Comparison of ENCODE assay signal across 1 cellular context in the genomic region with DNA sequence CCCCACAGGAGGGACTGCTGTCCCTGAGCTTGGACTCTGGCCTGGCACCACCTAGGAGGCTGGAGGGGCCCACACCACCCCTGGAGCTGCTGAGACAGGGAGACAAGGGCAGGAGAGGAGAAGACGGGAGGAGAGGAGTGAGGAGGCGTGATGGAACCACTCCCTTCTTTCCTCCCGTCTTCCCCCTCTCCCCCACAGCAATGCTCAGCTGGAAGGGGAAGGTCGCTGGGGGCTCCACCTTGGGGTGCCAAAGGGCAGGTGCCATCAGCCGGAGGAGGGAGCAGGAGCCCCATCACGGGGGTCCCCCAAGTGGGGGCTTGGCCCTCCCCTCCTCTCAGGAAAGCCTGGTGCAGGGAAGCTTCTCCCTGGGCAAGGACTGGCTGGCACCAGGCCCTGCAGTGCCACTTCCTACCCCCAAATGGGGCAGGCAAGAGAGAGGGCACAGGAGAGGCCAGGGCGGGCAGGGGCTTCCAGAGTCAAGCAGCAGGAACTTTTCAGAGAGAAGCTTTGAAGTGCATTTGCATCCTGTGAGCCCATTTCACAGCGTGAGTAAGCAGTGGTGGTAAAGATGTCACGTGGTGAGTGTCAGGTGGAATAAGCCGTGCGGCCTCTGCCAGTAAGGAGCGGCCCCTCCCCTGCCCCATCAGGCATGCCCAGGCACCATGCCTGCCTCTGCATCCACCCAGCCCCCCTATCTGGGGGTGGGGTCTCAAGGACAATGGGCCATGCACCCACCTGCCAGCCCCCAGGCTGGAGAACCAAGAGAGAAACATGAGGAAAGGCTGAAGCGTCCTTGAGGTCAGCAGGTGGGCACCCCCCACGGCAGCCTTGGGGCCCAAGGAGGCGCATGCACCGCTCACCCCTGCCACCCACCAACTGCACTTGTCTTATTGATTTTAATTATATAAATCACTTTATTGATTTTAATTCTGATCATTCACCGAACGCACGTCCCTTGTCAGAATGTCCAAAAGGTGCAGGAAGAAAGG.
TF ChIP-seq lines count a peak whose summit lies in the region.

No MANE protein-coding gene starts in this region.

TF ChIP-seq in HepG2, 621 proteins besides CTCF, POLR2A, EP300 and RAD21 (continues in another document):
- TF ChIP-seq TGIF2 (CRISPR knock-in tag; IDR thresholded peaks at IDR 0.05), result no peak
- peak; percentile 47 for TF ChIP-seq MYC (CRISPR knock-in tag; IDR thresholded peaks at IDR 0.05; ENCODE audit: borderline replicate concordance)
- TF ChIP-seq YY1 (IDR thresholded peaks at IDR 0.05; ENCODE audit: insufficient read depth, insufficient replicate concordance, low read depth, low read length), result no peak
- TF ChIP-seq REL (CRISPR knock-in tag; conservative IDR thresholded peaks at IDR 0.05), result no peak
- no peak for TF ChIP-seq GFI1 (CRISPR knock-in tag; IDR thresholded peaks at IDR 0.05; ENCODE audit: borderline replicate concordance)
- TF ChIP-seq, protein P1, sequence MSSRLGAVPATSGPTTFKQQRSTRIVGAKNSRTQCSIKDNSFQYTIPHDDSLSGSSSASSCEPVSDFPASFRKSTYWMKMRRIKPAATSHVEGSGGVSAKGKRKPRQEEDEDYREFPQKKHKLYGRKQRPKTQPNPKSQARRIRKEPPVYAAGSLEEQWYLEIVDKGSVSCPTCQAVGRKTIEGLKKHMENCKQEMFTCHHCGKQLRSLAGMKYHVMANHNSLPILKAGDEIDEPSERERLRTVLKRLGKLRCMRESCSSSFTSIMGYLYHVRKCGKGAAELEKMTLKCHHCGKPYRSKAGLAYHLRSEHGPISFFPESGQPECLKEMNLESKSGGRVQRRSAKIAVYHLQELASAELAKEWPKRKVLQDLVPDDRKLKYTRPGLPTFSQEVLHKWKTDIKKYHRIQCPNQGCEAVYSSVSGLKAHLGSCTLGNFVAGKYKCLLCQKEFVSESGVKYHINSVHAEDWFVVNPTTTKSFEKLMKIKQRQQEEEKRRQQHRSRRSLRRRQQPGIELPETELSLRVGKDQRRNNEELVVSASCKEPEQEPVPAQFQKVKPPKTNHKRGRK (CRISPR knock-in tag; IDR thresholded peaks at IDR 0.05), result no peak
- TF ChIP-seq NCOA5 (CRISPR knock-in tag; IDR thresholded peaks at IDR 0.05), result no peak
- TF ChIP-seq MED8 (CRISPR knock-in tag; IDR thresholded peaks at IDR 0.05; ENCODE audit: insufficient replicate concordance), result no peak
- no peak for TF ChIP-seq THRA (CRISPR knock-in tag; IDR thresholded peaks at IDR 0.05; ENCODE audit: borderline replicate concordance)
- TF ChIP-seq ZNF275 (CRISPR knock-in tag; IDR thresholded peaks at IDR 0.05; ENCODE audit: borderline replicate concordance), result 0 out of 2 replicates have a peak, but pooled peaks have one; percentile 27
- no peak for TF ChIP-seq ZNF569 (CRISPR knock-in tag; IDR thresholded peaks at IDR 0.05; ENCODE audit: borderline replicate concordance)
- TF ChIP-seq NFAT5 (CRISPR knock-in tag; IDR thresholded peaks at IDR 0.05), result no peak
- TF ChIP-seq SATB2 (CRISPR knock-in tag; IDR thresholded peaks at IDR 0.05), result no peak
- no peak for TF ChIP-seq ARID5B (CRISPR knock-in tag; IDR thresholded peaks at IDR 0.05)
- TF ChIP-seq, protein P2, sequence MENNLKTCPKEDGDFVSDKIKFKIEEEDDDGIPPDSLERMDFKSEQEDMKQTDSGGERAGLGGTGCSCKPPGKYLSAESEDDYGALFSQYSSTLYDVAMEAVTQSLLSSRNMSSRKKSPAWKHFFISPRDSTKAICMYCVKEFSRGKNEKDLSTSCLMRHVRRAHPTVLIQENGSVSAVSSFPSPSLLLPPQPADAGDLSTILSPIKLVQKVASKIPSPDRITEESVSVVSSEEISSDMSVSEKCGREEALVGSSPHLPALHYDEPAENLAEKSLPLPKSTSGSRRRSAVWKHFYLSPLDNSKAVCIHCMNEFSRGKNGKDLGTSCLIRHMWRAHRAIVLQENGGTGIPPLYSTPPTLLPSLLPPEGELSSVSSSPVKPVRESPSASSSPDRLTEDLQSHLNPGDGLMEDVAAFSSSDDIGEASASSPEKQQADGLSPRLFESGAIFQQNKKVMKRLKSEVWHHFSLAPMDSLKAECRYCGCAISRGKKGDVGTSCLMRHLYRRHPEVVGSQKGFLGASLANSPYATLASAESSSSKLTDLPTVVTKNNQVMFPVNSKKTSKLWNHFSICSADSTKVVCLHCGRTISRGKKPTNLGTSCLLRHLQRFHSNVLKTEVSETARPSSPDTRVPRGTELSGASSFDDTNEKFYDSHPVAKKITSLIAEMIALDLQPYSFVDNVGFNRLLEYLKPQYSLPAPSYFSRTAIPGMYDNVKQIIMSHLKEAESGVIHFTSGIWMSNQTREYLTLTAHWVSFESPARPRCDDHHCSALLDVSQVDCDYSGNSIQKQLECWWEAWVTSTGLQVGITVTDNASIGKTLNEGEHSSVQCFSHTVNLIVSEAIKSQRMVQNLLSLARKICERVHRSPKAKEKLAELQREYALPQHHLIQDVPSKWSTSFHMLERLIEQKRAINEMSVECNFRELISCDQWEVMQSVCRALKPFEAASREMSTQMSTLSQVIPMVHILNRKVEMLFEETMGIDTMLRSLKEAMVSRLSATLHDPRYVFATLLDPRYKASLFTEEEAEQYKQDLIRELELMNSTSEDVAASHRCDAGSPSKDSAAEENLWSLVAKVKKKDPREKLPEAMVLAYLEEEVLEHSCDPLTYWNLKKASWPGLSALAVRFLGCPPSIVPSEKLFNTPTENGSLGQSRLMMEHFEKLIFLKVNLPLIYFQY (CRISPR knock-in tag; IDR thresholded peaks at IDR 0.05; ENCODE audit: borderline replicate concordance), result no peak
- no peak for TF ChIP-seq ZNF496 (CRISPR knock-in tag; IDR thresholded peaks at IDR 0.05; ENCODE audit: insufficient replicate concordance)
- no peak for TF ChIP-seq SP5 (CRISPR knock-in tag; IDR thresholded peaks at IDR 0.05; ENCODE audit: borderline replicate concordance, low read depth)
- no peak for TF ChIP-seq ZMYM3 (CRISPR knock-in tag; IDR thresholded peaks at IDR 0.05)
- TF ChIP-seq, protein P3, sequence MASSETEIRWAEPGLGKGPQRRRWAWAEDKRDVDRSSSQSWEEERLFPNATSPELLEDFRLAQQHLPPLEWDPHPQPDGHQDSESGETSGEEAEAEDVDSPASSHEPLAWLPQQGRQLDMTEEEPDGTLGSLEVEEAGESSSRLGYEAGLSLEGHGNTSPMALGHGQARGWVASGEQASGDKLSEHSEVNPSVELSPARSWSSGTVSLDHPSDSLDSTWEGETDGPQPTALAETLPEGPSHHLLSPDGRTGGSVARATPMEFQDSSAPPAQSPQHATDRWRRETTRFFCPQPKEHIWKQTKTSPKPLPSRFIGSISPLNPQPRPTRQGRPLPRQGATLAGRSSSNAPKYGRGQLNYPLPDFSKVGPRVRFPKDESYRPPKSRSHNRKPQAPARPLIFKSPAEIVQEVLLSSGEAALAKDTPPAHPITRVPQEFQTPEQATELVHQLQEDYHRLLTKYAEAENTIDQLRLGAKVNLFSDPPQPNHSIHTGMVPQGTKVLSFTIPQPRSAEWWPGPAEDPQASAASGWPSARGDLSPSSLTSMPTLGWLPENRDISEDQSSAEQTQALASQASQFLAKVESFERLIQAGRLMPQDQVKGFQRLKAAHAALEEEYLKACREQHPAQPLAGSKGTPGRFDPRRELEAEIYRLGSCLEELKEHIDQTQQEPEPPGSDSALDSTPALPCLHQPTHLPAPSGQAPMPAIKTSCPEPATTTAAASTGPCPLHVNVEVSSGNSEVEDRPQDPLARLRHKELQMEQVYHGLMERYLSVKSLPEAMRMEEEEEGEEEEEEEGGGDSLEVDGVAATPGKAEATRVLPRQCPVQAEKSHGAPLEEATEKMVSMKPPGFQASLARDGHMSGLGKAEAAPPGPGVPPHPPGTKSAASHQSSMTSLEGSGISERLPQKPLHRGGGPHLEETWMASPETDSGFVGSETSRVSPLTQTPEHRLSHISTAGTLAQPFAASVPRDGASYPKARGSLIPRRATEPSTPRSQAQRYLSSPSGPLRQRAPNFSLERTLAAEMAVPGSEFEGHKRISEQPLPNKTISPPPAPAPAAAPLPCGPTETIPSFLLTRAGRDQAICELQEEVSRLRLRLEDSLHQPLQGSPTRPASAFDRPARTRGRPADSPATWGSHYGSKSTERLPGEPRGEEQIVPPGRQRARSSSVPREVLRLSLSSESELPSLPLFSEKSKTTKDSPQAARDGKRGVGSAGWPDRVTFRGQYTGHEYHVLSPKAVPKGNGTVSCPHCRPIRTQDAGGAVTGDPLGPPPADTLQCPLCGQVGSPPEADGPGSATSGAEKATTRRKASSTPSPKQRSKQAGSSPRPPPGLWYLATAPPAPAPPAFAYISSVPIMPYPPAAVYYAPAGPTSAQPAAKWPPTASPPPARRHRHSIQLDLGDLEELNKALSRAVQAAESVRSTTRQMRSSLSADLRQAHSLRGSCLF (CRISPR knock-in tag; IDR thresholded peaks at IDR 0.05; ENCODE audit: borderline replicate concordance), result no peak
- no peak for TF ChIP-seq GABPA (IDR thresholded peaks at IDR 0.05; ENCODE audit: low read depth, low read length)
- no peak for TF ChIP-seq GABPA (CRISPR knock-in tag; IDR thresholded peaks at IDR 0.05; ENCODE audit: low read depth)
- TF ChIP-seq SETDB1 (CRISPR knock-in tag; IDR thresholded peaks at IDR 0.05; ENCODE audit: borderline replicate concordance), result no peak
- TF ChIP-seq HES4 (CRISPR knock-in tag; IDR thresholded peaks at IDR 0.05; ENCODE audit: borderline replicate concordance), result peak; percentile 36; the same call in 1 of the 2 replicates
- no peak for TF ChIP-seq MATR3 (CRISPR knock-in tag; IDR thresholded peaks at IDR 0.05)
